In the genomic region with DNA sequence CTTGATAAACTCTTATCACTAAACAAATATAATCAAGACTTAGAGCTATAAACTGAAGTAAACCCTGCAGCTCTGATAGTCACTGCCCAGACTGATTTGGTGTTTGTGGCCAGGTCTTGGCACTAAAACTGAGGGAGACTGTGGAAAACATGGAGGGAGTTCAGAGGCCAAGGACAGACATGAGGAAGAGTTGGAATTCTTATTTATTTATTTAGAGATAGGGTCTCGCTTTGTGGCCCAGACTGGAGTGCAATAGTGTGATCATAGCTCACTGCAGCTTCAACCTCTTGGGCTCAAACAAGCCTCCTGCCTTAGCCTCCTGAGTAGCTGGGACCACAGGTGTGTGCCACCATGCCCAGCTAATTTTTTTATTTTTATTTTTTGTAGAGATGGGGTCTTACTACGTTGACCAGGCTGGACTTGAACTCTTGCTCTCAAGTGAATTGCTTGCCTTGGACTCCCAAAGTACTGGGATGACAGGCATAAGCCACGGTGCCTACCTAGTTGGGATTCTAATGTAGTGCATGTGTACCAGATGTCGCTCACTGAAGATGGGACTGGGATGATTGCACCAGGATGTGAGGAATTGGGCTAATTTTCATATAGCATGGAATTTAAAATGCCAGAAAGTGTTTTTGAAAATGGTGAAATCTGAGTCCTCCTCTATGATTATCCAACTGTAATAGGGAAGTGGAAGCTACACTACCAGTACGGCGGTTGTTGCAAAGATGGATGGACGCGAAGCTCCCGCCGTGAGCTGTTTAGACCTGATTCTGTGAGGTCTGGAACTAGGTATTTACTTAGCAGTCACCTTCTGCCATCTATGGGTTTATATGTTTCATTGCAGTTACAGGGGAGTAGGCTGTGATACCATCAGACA, we compare ENCODE assay signal across 7 cellular contexts. TPM values are rescaled to one million over a fixed set of nuclear protein-coding genes. Genes with fewer than 3 reads are reported as not detected.
DNase-seq lines count a peak whose midpoint lies in the region; ATAC-seq and TF ChIP-seq lines count a peak whose summit lies in the region.

No MANE protein-coding gene starts in this region.

- H3K4me1 ChIP-seq in adipocyte (ENCODE audit: control insufficient read depth, insufficient read depth, low read length), result peaks cover 20% of the 10 kb centered on the region

- in situ Hi-C loops in SK-MEL-5 (cut with HindIII; ENCODE audit: low pct_unique_long_range_greater_than_20kb, low sequenced_read_pairs), result no loop called here

- H3K27ac Mint-ChIP-seq in HFFc6, result no peak overlapping the region

- peaks cover 15% of the 10 kb centered on the region for H3K27me3 Mint-ChIP-seq in HFFc6 (ENCODE audit: insufficient read depth)

- H3K27me3 ChIP-seq in adipocyte (replicated peaks; ENCODE audit: control insufficient read depth, insufficient read depth, low read length), result peaks cover 6% of the 10 kb centered on the region

- H3K9ac ChIP-seq in adipocyte (ENCODE audit: low read length), result no peak overlapping the region

- H3K9me3 Mint-ChIP-seq in HFFc6, result no peaks in the 10 kb centered on the region

- H3K9me3 ChIP-seq in adipocyte (ENCODE audit: control insufficient read depth, low read length), result no peaks in the 10 kb centered on the region

- intact Hi-C loops in left cardiac atrium (cut with DNase I), result loop anchor here (2.0 to 10.0 kb wide), 2 partner anchors 330 kb away; no protein-coding TSS in a partner anchor

- H3K4me3 Mint-ChIP-seq in HFFc6, result peak overlapping the region; percentile 68

- H3K36me3 Mint-ChIP-seq in HFFc6 (ENCODE audit: low read depth), result no peaks in the 10 kb centered on the region

- no peaks in the 10 kb centered on the region for H3K36me3 ChIP-seq in adipocyte (ENCODE audit: control insufficient read depth, insufficient read depth, low read length, severe bottlenecking)

- peak; percentile 83 for DNase-seq in HFFc6
- peak; percentile 65 for DNase-seq in NCI-H1092 treated with DMSO at 0.1 percent for 48 hours (lab: John Stamatoyannopoulos, UW)
- peak; percentile 78 for DNase-seq in SK-MEL-5 (ENCODE audit: low read depth, low spot score)
- DNase-seq in adipocyte (ENCODE audit: low read depth), result peak; percentile 88
- DNase-seq in left cardiac atrium, result peak; percentile 53
- DNase-seq in renal cortical epithelial cell (ENCODE audit: low read depth), result peak; percentile 77

- ATAC-seq in left cardiac atrium, result peak; percentile 85 to 88

- H3K4me1 Mint-ChIP-seq in HFFc6 (ENCODE audit: low read depth), result peaks cover 56% of the 10 kb centered on the region

- TF ChIP-seq CTCF in GM12873 (IDR thresholded peaks at IDR 0.05; ENCODE audit: insufficient read depth, low read depth, low read length, missing control alignments), result peak; percentile 76
- peak; percentile 87 for TF ChIP-seq CTCF in HFFc6 (IDR thresholded peaks at IDR 0.05)

- peak overlapping the region; percentile 59 for H3K4me3 ChIP-seq in adipocyte (ENCODE audit: low read length)

RNA-seq across cellular contexts. Expression of a gene that starts 52.7 kb away (rescaled TPM):
- total RNA-seq in HFFc6 (2021; fragmentation: NEBNext Ultra II Directional; extraction: Animal tissue kit (Norgen Biotek cat#: 25700)), result not detected
- 1.8 and 4.1 TPM in 2 replicates for total RNA-seq in SK-MEL-5 (2014; rRNA removed; shearing (Covaris generic))
- polyA plus RNA-seq in SK-MEL-5 (2015; cell fraction: cytosol; rRNA removed), result 5.0 and 12.1 TPM in 2 replicates
- polyA plus RNA-seq in SK-MEL-5 (2015; cell fraction: nucleus; rRNA removed), result 3.6 and 11.5 TPM in 2 replicates
- under 1 TPM in 1 of 2 donors, not detected in 1; 0.34 TPM for total RNA-seq in left cardiac atrium
- total RNA-seq in renal cortical epithelial cell, result not detected in 2 replicates

Comparison
In these comparisons a context has a peak if more than half of its experiments do, and no peak if none do; other contexts are left out.
1. Peak in every context shown above with its lines: DNase-seq, ATAC-seq and H3K4me3 ChIP-seq.